In genomic region chr15:93088200-93088980, GRCh38 we compare ENCODE assay signal across 8 cellular contexts. TPM values are rescaled to one million over a fixed set of nuclear protein-coding genes. Genes with fewer than 3 reads are reported as not detected.
DNase-seq lines count a peak whose midpoint lies in the region; ATAC-seq lines count a peak whose summit lies in the region.

No MANE protein-coding gene starts in this region.

- H3K4me3 ChIP-seq in trophoblast cell (ENCODE audit: low read depth, low read length): peak overlapping the region; percentile 54

- peak; percentile 35 for ATAC-seq in HG03354 (IDR thresholded peaks at IDR 0.05; ENCODE audit: poor library complexity, severe bottlenecking, unreplicated experiment)
- peak; percentile 63 for ATAC-seq in activated CD8-positive, alpha-beta T cell treated with anti-CD3 and anti-CD28 coated beads, Interleukin-2, amount 10 ng/mL, durations not matched to agents 7 days and 5 days
- ATAC-seq in HG03039 (IDR thresholded peaks at IDR 0.05; ENCODE audit: unreplicated experiment): no peak
- no peak for ATAC-seq in GM21786 (IDR thresholded peaks at IDR 0.05; ENCODE audit: unreplicated experiment)

- H4K12ac ChIP-seq in trophoblast cell (ENCODE audit: low read depth, low read length): no peak overlapping the region

- no peak overlapping the region for H4K8ac ChIP-seq in trophoblast cell (ENCODE audit: low read depth, low read length)

- H3K27me3 ChIP-seq in trophoblast cell (ENCODE audit: insufficient read depth, low read length): peaks cover 31% of the 10 kb centered on the region

- CTCF ChIA-PET in activated CD8-positive, alpha-beta T cell treated with anti-CD3 and anti-CD28 coated beads, Interleukin-2, amount 10 ng/mL, durations not matched to agents 7 days and 5 days (lab: Charles Lee): interaction anchor here (0.7 to 2.7 kb wide), 30 partner anchors 11 to 1038 kb away, joined by 3 to 33 read pairs (median 5); no protein-coding TSS in a partner anchor

- H3K9ac ChIP-seq in trophoblast cell (ENCODE audit: low read length): no peak overlapping the region

- no peak overlapping the region for H2AK5ac ChIP-seq in trophoblast cell (ENCODE audit: low read length)

- H3K4me3 Mint-ChIP-seq in activated CD8-positive, alpha-beta T cell treated with anti-CD3 and anti-CD28 coated beads, Interleukin-2, amount 10 ng/mL, durations not matched to agents 7 days and 5 days: peak overlapping the region; percentile 66

- no peak overlapping the region for H4K91ac ChIP-seq in trophoblast cell (ENCODE audit: low read depth, low read length)

- H3K4me1 ChIP-seq in trophoblast cell (ENCODE audit: control insufficient read depth in 1 of 2, insufficient read depth in 2 of 2, low read length in 2 of 2): peaks cover 7% of the 10 kb centered on the region in 2 experiments

- no peak overlapping the region for H3K14ac ChIP-seq in trophoblast cell (ENCODE audit: low read length)

- H3K79me2 ChIP-seq in trophoblast cell (ENCODE audit: control insufficient read depth, insufficient read depth, low read length, poor library complexity): no peaks in the 10 kb centered on the region

- H3K27ac ChIP-seq in trophoblast cell (ENCODE audit: low read depth, low read length): no peak overlapping the region

- DNase-seq in NCI-H82 (lab: John Stamatoyannopoulos, UW) (peak; percentile 59), NCI-H82 treated with DMSO at 0.1 percent for 48 hours (lab: John Stamatoyannopoulos, UW; ENCODE audit: unreplicated experiment) (no peak), germinal center (ENCODE audit: low spot score) (peak; percentile 41), trophoblast cell (peak in 1 of 2 donors; percentile 33)
- peak; percentile 27 for DNase-seq in activated CD8-positive, alpha-beta T cell treated with anti-CD3 and anti-CD28 coated beads, Interleukin-2, amount 10 ng/mL, durations not matched to agents 7 days and 5 days

- H2BK5ac ChIP-seq in trophoblast cell (ENCODE audit: low read depth, low read length, poor library complexity): no peak overlapping the region

- H3K4ac ChIP-seq in trophoblast cell (ENCODE audit: low read depth, low read length): no peak overlapping the region

- no peak overlapping the region for H3K18ac ChIP-seq in trophoblast cell (ENCODE audit: low read length)

- H3K36me3 ChIP-seq in trophoblast cell (ENCODE audit: control insufficient read depth in 1 of 2, insufficient read depth in 2 of 2, low read length in 2 of 2): no peaks in the 10 kb centered on the region

- no peaks in the 10 kb centered on the region for H3K79me1 ChIP-seq in trophoblast cell (ENCODE audit: low read length)

- no peak overlapping the region for H2BK12ac ChIP-seq in trophoblast cell (ENCODE audit: low read length)

- no peak overlapping the region for H2AFZ ChIP-seq in trophoblast cell (ENCODE audit: insufficient read depth, low read length, poor library complexity)

- peaks cover 16% of the 10 kb centered on the region for H3K4me1 Mint-ChIP-seq in activated CD8-positive, alpha-beta T cell treated with anti-CD3 and anti-CD28 coated beads, Interleukin-2, amount 10 ng/mL, durations not matched to agents 7 days and 5 days (ENCODE audit: low read depth)

- peaks cover 3% of the 10 kb centered on the region for H3K9me3 ChIP-seq in trophoblast cell (ENCODE audit: insufficient read depth, low read depth, low read length)

- no peak overlapping the region for H2BK120ac ChIP-seq in trophoblast cell (ENCODE audit: insufficient read depth, low read length, poor library complexity)

- H3K36me3 Mint-ChIP-seq in activated CD8-positive, alpha-beta T cell treated with anti-CD3 and anti-CD28 coated beads, Interleukin-2, amount 10 ng/mL, durations not matched to agents 7 days and 5 days (ENCODE audit: low read depth): no peaks in the 10 kb centered on the region

- no CpG with 5 or more reads among the region's 85 CpGs for WGBS in trophoblast cell (ENCODE audit: extremely low coverage, insufficient coverage, insufficient read length)

- H3K9me3 Mint-ChIP-seq in activated CD8-positive, alpha-beta T cell treated with anti-CD3 and anti-CD28 coated beads, Interleukin-2, amount 10 ng/mL, durations not matched to agents 7 days and 5 days (ENCODE audit: insufficient read depth): no peaks in the 10 kb centered on the region

- H3K23ac ChIP-seq in trophoblast cell (ENCODE audit: low read length): no peak overlapping the region

- POLR2A ChIA-PET in activated CD8-positive, alpha-beta T cell treated with anti-CD3 and anti-CD28 coated beads, Interleukin-2, amount 10 ng/mL, durations not matched to agents 7 days and 5 days (lab: Charles Lee): no interaction called here

- peak overlapping the region; percentile 87 for H3K4me2 ChIP-seq in trophoblast cell (ENCODE audit: low read length)

- H3K27ac Mint-ChIP-seq in activated CD8-positive, alpha-beta T cell treated with anti-CD3 and anti-CD28 coated beads, Interleukin-2, amount 10 ng/mL, durations not matched to agents 7 days and 5 days: no peak overlapping the region

- H3K27me3 Mint-ChIP-seq in activated CD8-positive, alpha-beta T cell treated with anti-CD3 and anti-CD28 coated beads, Interleukin-2, amount 10 ng/mL, durations not matched to agents 7 days and 5 days (ENCODE audit: low read depth): peaks cover 58% of the 10 kb centered on the region

RNA-seq across cellular contexts. Expression of gene RGMA, which starts 0.6 kb away (rescaled TPM):
- total RNA-seq in activated CD8-positive, alpha-beta T cell treated with anti-CD3 and anti-CD28 coated beads, Interleukin-2, amount 10 ng/mL, durations not matched to agents 7 days and 5 days: not detected
- 0.33 and 0.40 TPM in 2 replicates for polyA plus RNA-seq in trophoblast cell (2013)

Comparison
In these comparisons a context has a peak if more than half of its experiments do, and no peak if none do; other contexts are left out.
1. ATAC-seq: peak in HG03354 (single experiment) and activated CD8-positive, alpha-beta T cell treated with anti-CD3 and anti-CD28 coated beads, Interleukin-2, amount 10 ng/mL, durations not matched to agents 7 days and 5 days (single experiment); none in HG03039 (single experiment) and GM21786 (single experiment).